In genomic region chr11:10809373-10810199, GRCh38 we compare ENCODE assay signal across 8 cellular contexts. TPM values are rescaled to one million over a fixed set of nuclear protein-coding genes. Genes with fewer than 3 reads are reported as not detected.
DNase-seq lines count a peak whose midpoint lies in the region; ATAC-seq, FAIRE-seq and TF ChIP-seq lines count a peak whose summit lies in the region.

No MANE protein-coding gene starts in this region.

- H3K4me3 Mint-ChIP-seq in CD8-positive, alpha-beta memory T cell: peak overlapping the region; percentile 95 to 100 (median 98)
- peak overlapping the region; percentile 92 for H3K4me3 Mint-ChIP-seq in chondrocyte (ENCODE audit: unreplicated experiment)

- FAIRE-seq in GM19239 (lab: Jason Lieb, UNC): peak; percentile 66

- TF ChIP-seq CTCF in chondrocyte (IDR thresholded peaks at IDR 0.05): peak; percentile 15

- no peaks in the 10 kb centered on the region for H3K27me3 ChIP-seq in CD8-positive, alpha-beta memory T cell (ENCODE audit: insufficient read depth, low read length, poor library complexity, severe bottlenecking)

- intact Hi-C loops in left colon (cut with DNase I, micrococcal nuclease): loop anchor here in 1 of 2 donors (2.0 kb wide), 1 partner anchor 47 kb away; no protein-coding TSS in a partner anchor

- H3K9me3 Mint-ChIP-seq in CD8-positive, alpha-beta memory T cell: no peaks in the 10 kb centered on the region
- no peaks in the 10 kb centered on the region for H3K9me3 Mint-ChIP-seq in chondrocyte (ENCODE audit: low read depth)

- H3K36me3 ChIP-seq in CD8-positive, alpha-beta memory T cell (ENCODE audit: insufficient read depth, low read length): peaks cover 25% of the 10 kb centered on the region
- peaks cover 32% of the 10 kb centered on the region for H3K36me3 ChIP-seq in SK-N-MC (ENCODE audit: insufficient read depth, low read length)

- peak in 3 of 5 donors; percentile 14 to 66 (median 23) for DNase-seq in CD8-positive, alpha-beta memory T cell
- DNase-seq in GM19239 (ENCODE audit: insufficient read length, low spot score) (no peak), SK-N-MC (ENCODE audit: low read depth, low spot score) (no peak), chondrocyte (ENCODE audit: low spot score) (no peak), left colon (peak; percentile 45 to 65), HK-2 (ENCODE audit: unreplicated experiment) (no peak)
- DNase-seq in stimulated activated CD4-positive, alpha-beta T cell treated with anti-CD3 and anti-CD28 coated beads, TNF-alpha, amount 100 ng/mL, for 48 hours (ENCODE audit: low read depth in 3 of 3): peak in 2 of 3 donors; percentile 12 to 33

- CTCF ChIA-PET in CD8-positive, alpha-beta memory T cell (lab: Charles Lee): interaction anchor here (1.1 to 2.8 kb wide), 10 partner anchors 11 to 219 kb away, joined by 3 to 32 read pairs (median 7); partner anchors contain the start of genes CTR9 and ZBED5

- peak overlapping the region; percentile 91 for H3K9ac ChIP-seq in SK-N-MC (ENCODE audit: insufficient read length)

- no peaks in the 10 kb centered on the region for H3K9me3 ChIP-seq in CD8-positive, alpha-beta memory T cell (ENCODE audit: low read length)
- H3K9me3 ChIP-seq in SK-N-MC (ENCODE audit: low read depth, low read length): no peaks in the 10 kb centered on the region

- POLR2A ChIA-PET in CD8-positive, alpha-beta memory T cell (lab: Charles Lee): interaction anchor here (0.7 to 4.9 kb wide), 18 partner anchors 12 to 1386 kb away, joined by 3 to 248 read pairs (median 6); partner anchors contain the start of genes CTR9, RNF141, USP47 and ZBED5

- H3K4me1 Mint-ChIP-seq in CD8-positive, alpha-beta memory T cell: peaks cover 37 to 44% (median 42%) of the 10 kb centered on the region in 3 donors
- H3K4me1 Mint-ChIP-seq in chondrocyte (ENCODE audit: low read depth): peaks cover 37% of the 10 kb centered on the region

- H3K27ac Mint-ChIP-seq in CD8-positive, alpha-beta memory T cell: peak overlapping the region; percentile 93 to 100 (median 98)
- peak overlapping the region; percentile 100 for H3K27ac Mint-ChIP-seq in chondrocyte (ENCODE audit: unreplicated experiment)

- H3K4me3 ChIP-seq in CD8-positive, alpha-beta memory T cell (ENCODE audit: low read length): peak overlapping the region; percentile 71
- peak overlapping the region; percentile 86 for H3K4me3 ChIP-seq in SK-N-MC

- H3K4me1 ChIP-seq in CD8-positive, alpha-beta memory T cell (ENCODE audit: insufficient read depth, low read length): peaks cover 36% of the 10 kb centered on the region

- peak overlapping the region; percentile 88 for H3K27ac ChIP-seq in CD8-positive, alpha-beta memory T cell (ENCODE audit: low read depth, low read length)
- H3K27ac ChIP-seq in SK-N-MC: peak overlapping the region; percentile 82

- H3K27me3 Mint-ChIP-seq in CD8-positive, alpha-beta memory T cell: peaks cover 0 to 2% of the 10 kb centered on the region in 2 donors
- no peaks in the 10 kb centered on the region for H3K27me3 Mint-ChIP-seq in chondrocyte (ENCODE audit: low read depth)

- H3K36me3 Mint-ChIP-seq in CD8-positive, alpha-beta memory T cell: peaks cover 14 to 47% (median 14%) of the 10 kb centered on the region in 3 donors
- peaks cover 26% of the 10 kb centered on the region for H3K36me3 Mint-ChIP-seq in chondrocyte (ENCODE audit: low read depth)

- peak; percentile 17 for ATAC-seq in HG03280 (IDR thresholded peaks at IDR 0.05; ENCODE audit: unreplicated experiment)
- peak; percentile 29 for ATAC-seq in left colon

RNA-seq across cellular contexts. Expression of gene EIF4G2, which starts 0.9 kb away (rescaled TPM):
- total RNA-seq in CD8-positive, alpha-beta memory T cell: 1,000 to 10,000 TPM; 1,516 to 1,609 TPM
- 547 TPM for polyA plus RNA-seq in CD8-positive, alpha-beta memory T cell
- total RNA-seq in chondrocyte: 1,031 to 1,062 TPM (median 1,058 TPM) in 3 replicates
- 100 to 1,000 TPM; 726 to 854 TPM for total RNA-seq in left colon

RNA-seq across cellular contexts. Expression of gene ZBED5, which starts 48.3 kb away (rescaled TPM):
- 10 to 100 TPM; 45.7 to 51.9 TPM for total RNA-seq in CD8-positive, alpha-beta memory T cell
- 15.1 TPM for polyA plus RNA-seq in CD8-positive, alpha-beta memory T cell
- total RNA-seq in chondrocyte (30.1 to 45.4 TPM (median 33.5 TPM) in 3 replicates), left colon (10 to 100 TPM; 36.9 to 37.5 TPM)

RNA-seq across cellular contexts. Expression of gene CTR9, which starts 58.5 kb away (rescaled TPM):
- 10 to 100 TPM; 49.9 to 60.8 TPM for total RNA-seq in CD8-positive, alpha-beta memory T cell
- polyA plus RNA-seq in CD8-positive, alpha-beta memory T cell: 57.9 TPM
- total RNA-seq in chondrocyte: 24.7 to 29.9 TPM (median 26.6 TPM) in 3 replicates
- 10 to 100 TPM; 26.9 to 35.0 TPM for total RNA-seq in left colon

Comparison
In these comparisons a context has a peak if more than half of its experiments do, and no peak if none do; other contexts are left out.
1. DNase-seq: peak in CD8-positive, alpha-beta memory T cell (3 of 5), left colon (2 of 2) and stimulated activated CD4-positive, alpha-beta T cell treated with anti-CD3 and anti-CD28 coated beads, TNF-alpha, amount 100 ng/mL, for 48 hours (2 of 3); none in GM19239 (single experiment), SK-N-MC (single experiment), chondrocyte (single experiment) and HK-2 (single experiment).